Comparison of ENCODE assay signal across 12 cellular contexts in genomic region chr16:25009822-25010221, GRCh38. TPM values are rescaled to one million over a fixed set of nuclear protein-coding genes. Genes with fewer than 3 reads are reported as not detected.
DNase-seq lines count a peak whose midpoint lies in the region; ATAC-seq and TF ChIP-seq lines count a peak whose summit lies in the region.
"Had no signal": no experiment of that assay in that cellular context is flagged by ENCODE, and none has a peak within 500 bp of the region (broad histone marks: within the 10 kb centered on the region; RNA-seq: fewer than 3 reads in every experiment).

No MANE protein-coding gene starts in this region.

- no peak for ATAC-seq in HG03442 (IDR thresholded peaks at IDR 0.05; ENCODE audit: unreplicated experiment)
- ATAC-seq: left lobe of liver had no signal

- 54 to 65% (median 59%) methylated on average over 1 of the region's 1 CpG for WGBS in adrenal gland, 4 donors

- no peak overlapping the region for H3K4me3 ChIP-seq in adrenal gland
- H3K4me3 ChIP-seq: esophagus muscularis mucosa had no signal

- no peaks in the 10 kb centered on the region for H3K9me3 Mint-ChIP-seq in osteocyte (ENCODE audit: unreplicated experiment)

- no peaks in the 10 kb centered on the region for H3K36me3 ChIP-seq in adrenal gland (replicated peaks in 1 of 2)

- no peaks in the 10 kb centered on the region for H3K9me3 ChIP-seq in adrenal gland (replicated peaks in 1 of 3)
- H3K9me3 ChIP-seq: esophagus muscularis mucosa had no signal

- H3K27me3 ChIP-seq in adrenal gland, result no peaks in the 10 kb centered on the region
- H3K27me3 ChIP-seq: esophagus muscularis mucosa had no signal

- H3K4me3 Mint-ChIP-seq in osteocyte (ENCODE audit: unreplicated experiment), result no peak overlapping the region

- peaks cover 7% of the 10 kb centered on the region for H3K36me3 Mint-ChIP-seq in osteocyte (ENCODE audit: unreplicated experiment)

- no peaks in the 10 kb centered on the region for H3K27me3 Mint-ChIP-seq in osteocyte (ENCODE audit: unreplicated experiment)

- no peak overlapping the region for H3K27ac ChIP-seq in adrenal gland

- peak overlapping the region; percentile 63 for H3K27ac Mint-ChIP-seq in osteocyte (ENCODE audit: unreplicated experiment)

- intact Hi-C loops in adrenal gland (cut with DNase I), result no loop called here

- peaks cover 44 to 79% of the 10 kb centered on the region in 2 donors for H3K4me1 ChIP-seq in adrenal gland (replicated peaks in 1 of 2)

- DNase-seq in NCI-H2196 (lab: John Stamatoyannopoulos, UW; ENCODE audit: unreplicated experiment) (peak; percentile 10), NCI-H2196 treated with DMSO at 0.1 percent for 48 hours (lab: John Stamatoyannopoulos, UW; ENCODE audit: unreplicated experiment) (no peak), M059J (ENCODE audit: low read depth) (peak; percentile 63), adrenal gland (peak in 4 of 7 donors; percentile 40 to 56 (median 51)), osteocyte (ENCODE audit: extremely low spot score, unreplicated experiment) (no peak), NCI-H187 treated with DMSO at 0.1 percent for 48 hours (lab: John Stamatoyannopoulos, UW) (no peak)
- DNase-seq in stimulated activated CD4-positive, alpha-beta T cell treated with anti-CD3 and anti-CD28 coated beads, Interleukin-1b, Interleukin-23, amount 100 ng/mL, for 48 hours, result no peak
- DNase-seq: amygdala, NCI-H69 had no signal

- TF ChIP-seq POLR2A in adrenal gland (IDR thresholded peaks at IDR 0.05), result no peak

- TF ChIP-seq CTCF in adrenal gland (IDR thresholded peaks at IDR 0.05) (no peak), osteocyte (IDR thresholded peaks at IDR 0.05) (no peak)

- H3K4me1 Mint-ChIP-seq in osteocyte (ENCODE audit: unreplicated experiment), result peaks cover 86% of the 10 kb centered on the region

RNA-seq across cellular contexts. Expression of gene ARHGAP17, which starts 5.3 kb away (rescaled TPM):
- 24.7 and 34.4 TPM in 2 replicates for total RNA-seq in M059J (2014; rRNA removed; shearing (Covaris generic))
- 100 to 1,000 TPM in 1 of 8 donors, 10 to 100 TPM in 7; 42.7 to 105 (median 71.0) TPM for total RNA-seq in adrenal gland
- polyA plus RNA-seq in adrenal gland, result 100 to 1,000 TPM in 1 of 3 donors, 10 to 100 TPM in 2; 84.3 to 103 (median 87.3) TPM
- total RNA-seq in osteocyte, result 93.4 and 97.3 TPM in 2 replicates

Comparison
In these comparisons a context has a peak if more than half of its experiments do, and no peak if none do; other contexts are left out.
1. DNase-seq: peak in NCI-H2196 (single experiment), M059J (single experiment) and adrenal gland (4 of 7); none in NCI-H2196 treated with DMSO at 0.1 percent for 48 hours (single experiment), osteocyte (single experiment), stimulated activated CD4-positive, alpha-beta T cell treated with anti-CD3 and anti-CD28 coated beads, Interleukin-1b, Interleukin-23, amount 100 ng/mL, for 48 hours (single experiment) and NCI-H187 treated with DMSO at 0.1 percent for 48 hours (single experiment).